In genomic region chr7:151271699-151272355, GRCh38 we compare ENCODE assay signal across 10 cellular contexts. TPM values are rescaled to one million over a fixed set of nuclear protein-coding genes. Genes with fewer than 3 reads are reported as not detected.
A peak's percentile ranks its signal among the peaks of the same experiment; 100 is the strongest.
DNase-seq lines count a peak whose midpoint lies in the region; ATAC-seq and TF ChIP-seq lines count a peak whose summit lies in the region.
"Had no signal": no experiment of that assay in that cellular context is flagged by ENCODE, and none has a peak within 500 bp of the region (broad histone marks: within the 10 kb centered on the region; RNA-seq: fewer than 3 reads in every experiment).

No MANE protein-coding gene starts in this region.

- H3K4me1 Mint-ChIP-seq in CD4-positive, alpha-beta T cell (ENCODE audit: low read depth) = peaks cover 43% of the 10 kb centered on the region

- no peak overlapping the region for H3K27ac ChIP-seq in CD4-positive, alpha-beta T cell (ENCODE audit: low read depth, low read length)
- H3K27ac ChIP-seq: RWPE1 had no signal

- peak; percentile 40 for ATAC-seq in CD4-positive, alpha-beta T cell (ENCODE audit: poor library complexity)
- ATAC-seq in GM19452 (IDR thresholded peaks at IDR 0.05; ENCODE audit: unreplicated experiment) = no peak
- no peak for ATAC-seq in GM19035 (IDR thresholded peaks at IDR 0.05; ENCODE audit: unreplicated experiment)

- H3K27ac Mint-ChIP-seq in CD4-positive, alpha-beta T cell = no peak overlapping the region

- intact Hi-C loops in CD4-positive, alpha-beta T cell (cut with DNase I, micrococcal nuclease) = no loop called here
- intact Hi-C loops in posterior vena cava (cut with DNase I) = no loop called here

- H3K36me3 Mint-ChIP-seq in CD4-positive, alpha-beta T cell (ENCODE audit: low read depth) = no peaks in the 10 kb centered on the region

- peak overlapping the region; percentile 42 for H3K4me3 Mint-ChIP-seq in CD4-positive, alpha-beta T cell

- POLR2A ChIA-PET in CD4-positive, alpha-beta T cell (lab: Charles Lee) = no interaction called here

- no peak for TF ChIP-seq CTCF in CD4-positive, alpha-beta T cell (IDR thresholded peaks at IDR 0.05)

- no peaks in the 10 kb centered on the region for H3K27me3 ChIP-seq in CD4-positive, alpha-beta T cell (ENCODE audit: control insufficient read depth, insufficient read depth, low read length)

- H3K9me3 ChIP-seq in CD4-positive, alpha-beta T cell (ENCODE audit: control insufficient read depth, low read length) = no peaks in the 10 kb centered on the region

- no peaks in the 10 kb centered on the region for H3K27me3 Mint-ChIP-seq in CD4-positive, alpha-beta T cell

- CTCF ChIA-PET in CD4-positive, alpha-beta T cell (lab: Charles Lee) = no interaction called here

- no peak for DNase-seq in CD4-positive, alpha-beta T cell
- peak; percentile 82 for DNase-seq in NOMO-1 treated with DMSO at 0.1 percent for 48 hours (lab: John Stamatoyannopoulos, UW; ENCODE audit: unreplicated experiment)
- peak; percentile 49 for DNase-seq in fibroblast of peridontal ligament (ENCODE audit: extremely low read depth)
- peak; percentile 88 for DNase-seq in posterior vena cava (ENCODE audit: low spot score)
- DNase-seq in activated naive CD4-positive, alpha-beta T cell treated with Interleukin-2 at 50 U/mL for 16 hours = no peak
- DNase-seq in NCI-H1105 treated with DMSO at 0.1 percent for 48 hours (lab: John Stamatoyannopoulos, UW) = no peak
- DNase-seq: stimulated activated CD4-positive, alpha-beta T cell treated with anti-CD3 and anti-CD28 coated beads, Interleukin-12 subunit alpha, Interleukin-12 subunit beta, amount 100 ng/mL, for 4 hours had no signal

- H3K9me3 Mint-ChIP-seq in CD4-positive, alpha-beta T cell = no peaks in the 10 kb centered on the region

RNA-seq across cellular contexts. Expression of gene SMARCD3, which starts 23.3 kb away (rescaled TPM):
- total RNA-seq in CD4-positive, alpha-beta T cell = 10 to 100 TPM; 11.8 to 14.8 TPM
- 10 to 100 TPM; 45.8 to 68.4 TPM for total RNA-seq in posterior vena cava

RNA-seq across cellular contexts. Expression of gene CHPF2, which starts 39.5 kb away (rescaled TPM):
- total RNA-seq in CD4-positive, alpha-beta T cell = 10 to 100 TPM; 29.6 to 30.5 TPM
- total RNA-seq in posterior vena cava = 10 to 100 TPM; 37.5 to 40.7 TPM

RNA-seq across cellular contexts. Expression of gene ABCF2, which starts 44.8 kb away (rescaled TPM):
- total RNA-seq in CD4-positive, alpha-beta T cell = 10 to 100 TPM; 12.3 to 13.2 TPM
- total RNA-seq in posterior vena cava = 10 to 100 TPM; 24.4 to 27.4 TPM

Comparison
In these comparisons a context has a peak if more than half of its experiments do, and no peak if none do; other contexts are left out.
1. DNase-seq: peak in NOMO-1 treated with DMSO at 0.1 percent for 48 hours (single experiment), fibroblast of peridontal ligament (single experiment) and posterior vena cava (single experiment); none in CD4-positive, alpha-beta T cell (0 of 10), activated naive CD4-positive, alpha-beta T cell treated with Interleukin-2 at 50 U/mL for 16 hours (single experiment) and NCI-H1105 treated with DMSO at 0.1 percent for 48 hours (single experiment).